Comparison of ENCODE assay signal across 20 cellular contexts in genomic region chr6:125797934-125798444, GRCh38. TPM values are rescaled to one million over a fixed set of nuclear protein-coding genes. Genes with fewer than 3 reads are reported as not detected.
A peak's percentile ranks its signal among the peaks of the same experiment; 100 is the strongest.
DNase-seq lines count a peak whose midpoint lies in the region; ATAC-seq and TF ChIP-seq lines count a peak whose summit lies in the region.
"Had no signal": no experiment of that assay in that cellular context is flagged by ENCODE, and none has a peak within 500 bp of the region (broad histone marks: within the 10 kb centered on the region; RNA-seq: fewer than 3 reads in every experiment).

No MANE protein-coding gene starts in this region.

- BruUV-seq in Caco-2 (replicated peaks; lab: Mats Ljungman, UMichigan), result no TSS peak

- H3K27me3 ChIP-seq in Caco-2 (replicated peaks; ENCODE audit: control insufficient read depth, insufficient read depth, low read length) (no peaks in the 10 kb centered on the region), SU-DHL-6 (ENCODE audit: low read length) (no peaks in the 10 kb centered on the region)
- H3K27me3 ChIP-seq: transverse colon had no signal

- H3K36me3 ChIP-seq in Caco-2 (ENCODE audit: control insufficient read depth, insufficient read depth, low read length) (0 out of 2 replicates have a peak, but pooled peaks cover 1% of the 10 kb centered on the region), SU-DHL-6 (ENCODE audit: low read length) (no peaks in the 10 kb centered on the region)
- H3K36me3 ChIP-seq: transverse colon had no signal

- H3K27ac ChIP-seq in SU-DHL-6 (ENCODE audit: low read depth, low read length), result peak overlapping the region; percentile 97
- H3K27ac ChIP-seq: transverse colon had no signal

- POLR2A ChIA-PET in Caco-2 (lab: Charles Lee), result no interaction called here

- peak overlapping the region; percentile 29 for H3K4me3 Mint-ChIP-seq in Caco-2 (ENCODE audit: unreplicated experiment)
- H3K4me3 Mint-ChIP-seq in memory B cell, result peak overlapping the region; percentile 61
- H3K4me3 Mint-ChIP-seq: activated CD4-positive, alpha-beta memory T cell treated with anti-CD3 and anti-CD28 coated beads, Interleukin-2, amount 10 ng/mL, durations not matched to agents 7 days and 5 days; activated T-cell treated with anti-CD3 and anti-CD28 coated beads, Interleukin-2, amount 50 U/mL, for 4 hours; natural killer cell treated with Interleukin-12 subunit alpha and Interleukin-12 subunit beta and Interleukin-15 and Interleukin-18, amount 100 ng/mL, for 72 hours had no signal

- peaks cover 26% of the 10 kb centered on the region for H3F3A ChIP-seq in SU-DHL-6 (ENCODE audit: insufficient read depth)

- H3K9me3 Mint-ChIP-seq in Caco-2 (ENCODE audit: unreplicated experiment) (no peaks in the 10 kb centered on the region), memory B cell (no peaks in the 10 kb centered on the region)
- H3K9me3 Mint-ChIP-seq: activated CD4-positive, alpha-beta memory T cell treated with anti-CD3 and anti-CD28 coated beads, Interleukin-2, amount 10 ng/mL, durations not matched to agents 7 days and 5 days; activated T-cell treated with anti-CD3 and anti-CD28 coated beads, Interleukin-2, amount 50 U/mL, for 4 hours; natural killer cell treated with Interleukin-12 subunit alpha and Interleukin-12 subunit beta and Interleukin-15 and Interleukin-18, amount 100 ng/mL, for 72 hours had no signal

- peak overlapping the region; percentile 87 for H3K4me2 ChIP-seq in SU-DHL-6 (ENCODE audit: low read depth, low read length, poor library complexity, severe bottlenecking)

- peak in 1 of 2 experiments; percentile 36 for DNase-seq in Caco-2
- DNase-seq in memory B cell (ENCODE audit: low spot score in 2 of 2), result no peak
- DNase-seq in omental fat pad (ENCODE audit: low spot score), result no peak
- no peak for DNase-seq in NCI-H1092 (lab: John Stamatoyannopoulos, UW)
- DNase-seq: activated CD4-positive, alpha-beta memory T cell treated with anti-CD3 and anti-CD28 coated beads, Interleukin-2, amount 10 ng/mL, durations not matched to agents 7 days and 5 days; activated naive CD4-positive, alpha-beta T cell treated with anti-CD3 and anti-CD28 coated beads, Interleukin-2, amount 50 U/mL, for 16 hours; activated T-cell treated with anti-CD3 and anti-CD28 coated beads, Interleukin-2, amount 50 U/mL, for 4 hours; HCEC 1CT; mesenchymal stem cell; NCI-H1092 treated with DMSO at 0.1 percent for 48 hours; NCI-H2029 treated with DMSO at 0.1 percent for 48 hours; Right ventricle myocardium superior; stimulated activated naive CD4-positive, alpha-beta T cell treated with Interleukin-2 at 50 U/mL for 16 hours; transverse colon had no signal

- CTCF ChIA-PET in Caco-2 (lab: Charles Lee), result interaction anchor here (0.9 kb wide), 1 partner anchor 160 kb away, joined by 4 read pairs; no protein-coding TSS in a partner anchor

- ATAC-seq in HG03175 (IDR thresholded peaks at IDR 0.05; ENCODE audit: unreplicated experiment), result peak; percentile 3
- ATAC-seq in memory B cell (ENCODE audit: low read depth), result no peak
- no peak for ATAC-seq in omental fat pad (ENCODE audit: low FRiP score)
- no peak for ATAC-seq in HG03442 (IDR thresholded peaks at IDR 0.05; ENCODE audit: unreplicated experiment)
- ATAC-seq in HG02678 (IDR thresholded peaks at IDR 0.05; ENCODE audit: unreplicated experiment), result no peak
- ATAC-seq: activated T-cell treated with anti-CD3 and anti-CD28 coated beads, Interleukin-2, amount 50 U/mL, for 4 hours; natural killer cell treated with Interleukin-12 subunit alpha and Interleukin-12 subunit beta and Interleukin-15 and Interleukin-18, amount 100 ng/mL, for 72 hours had no signal

- H3K27ac Mint-ChIP-seq in Caco-2 (ENCODE audit: unreplicated experiment) (peak overlapping the region; percentile 12), memory B cell (no peak overlapping the region)
- H3K27ac Mint-ChIP-seq: activated CD4-positive, alpha-beta memory T cell treated with anti-CD3 and anti-CD28 coated beads, Interleukin-2, amount 10 ng/mL, durations not matched to agents 7 days and 5 days; natural killer cell treated with Interleukin-12 subunit alpha and Interleukin-12 subunit beta and Interleukin-15 and Interleukin-18, amount 100 ng/mL, for 72 hours had no signal

- H3K9ac ChIP-seq in SU-DHL-6 (ENCODE audit: low read length), result peak overlapping the region; percentile 44

- peaks cover 39% of the 10 kb centered on the region for H3K4me1 ChIP-seq in Caco-2
- H3K4me1 ChIP-seq: transverse colon had no signal

- H3K27me3 Mint-ChIP-seq in Caco-2 (ENCODE audit: insufficient read depth, unreplicated experiment) (no peaks in the 10 kb centered on the region), memory B cell (no peaks in the 10 kb centered on the region)
- H3K27me3 Mint-ChIP-seq: activated CD4-positive, alpha-beta memory T cell treated with anti-CD3 and anti-CD28 coated beads, Interleukin-2, amount 10 ng/mL, durations not matched to agents 7 days and 5 days; natural killer cell treated with Interleukin-12 subunit alpha and Interleukin-12 subunit beta and Interleukin-15 and Interleukin-18, amount 100 ng/mL, for 72 hours had no signal

- no peaks in the 10 kb centered on the region for H3K9me2 ChIP-seq in SU-DHL-6 (replicated peaks; ENCODE audit: insufficient read depth, low read length)

- H2AFZ ChIP-seq in SU-DHL-6 (ENCODE audit: low read depth, low read length, severe bottlenecking), result no peak overlapping the region

- H4K20me1 ChIP-seq in SU-DHL-6 (ENCODE audit: low read depth, low read length), result no peaks in the 10 kb centered on the region

- TF ChIP-seq CTCF in Caco-2 (IDR thresholded peaks at IDR 0.05; ENCODE audit: insufficient read depth in 1 of 2, low read depth in 1 of 2, low read length in 1 of 2, severe bottlenecking in 1 of 2, unreplicated experiment in 1 of 2) (no peak), SU-DHL-6 (IDR thresholded peaks at IDR 0.05; ENCODE audit: insufficient read depth, low read length, poor library complexity, severe bottlenecking) (no peak), omental fat pad (IDR thresholded peaks at IDR 0.05) (no peak)

- H3K36me3 Mint-ChIP-seq in Caco-2 (ENCODE audit: insufficient read depth, unreplicated experiment) (peaks cover 9% of the 10 kb centered on the region), memory B cell (peaks cover 4% of the 10 kb centered on the region)

- H3K4me3 ChIP-seq in Caco-2 (ENCODE audit: low read depth, low read length) (no peak overlapping the region), SU-DHL-6 (ENCODE audit: insufficient read depth, low read length, poor library complexity, severe bottlenecking) (peak overlapping the region; percentile 25)
- H3K4me3 ChIP-seq: transverse colon had no signal

- intact Hi-C loops in Caco-2 (cut with micrococcal nuclease; ENCODE audit: unreplicated experiment), result no loop called here

- peaks cover 88% of the 10 kb centered on the region for H3K79me2 ChIP-seq in SU-DHL-6 (ENCODE audit: insufficient read depth, low read length)

- no peaks in the 10 kb centered on the region for H3K9me3 ChIP-seq in Caco-2
- no peaks in the 10 kb centered on the region for H3K9me3 ChIP-seq in SU-DHL-6 (ENCODE audit: insufficient read depth, low read length)
- H3K9me3 ChIP-seq: transverse colon had no signal

- H3K4me1 Mint-ChIP-seq in Caco-2 (ENCODE audit: low read depth, unreplicated experiment) (peaks cover 23% of the 10 kb centered on the region), memory B cell (peaks cover 42% of the 10 kb centered on the region)

RNA-seq across cellular contexts. Expression of gene NCOA7, which starts 7.2 kb away (rescaled TPM):
- total RNA-seq in Caco-2 (2022) (62.0 and 67.9 TPM in 2 replicates), omental fat pad (100 to 1,000 TPM in 1 of 4 donors, 10 to 100 TPM in 3; 35.3 to 137 (median 53.1) TPM)

RNA-seq across cellular contexts. Expression of gene HEY2, which starts 48.6 kb away (rescaled TPM):
- total RNA-seq in Caco-2 (2022) (0.12 TPM in 1 of 2 replicates, not detected in the other), omental fat pad (1 to 10 TPM in 3 of 4 donors, under 1 TPM in 1; 0.24 to 3.2 (median 1.5) TPM)
- total RNA-seq: activated CD4-positive, alpha-beta memory T cell treated with anti-CD3 and anti-CD28 coated beads, Interleukin-2, amount 10 ng/mL, durations not matched to agents 7 days and 5 days; T-helper 1 cell treated with Interleukin-12 subunit alpha and Interleukin-12 subunit beta and Interleukin-4 antibody, amounts not matched to agents 30 ng/mL and 1 ng/mL, for 36 hours had no signal
